ENCODE assay signal across 9 cellular contexts in genomic region chr7:137992042-137992737, GRCh38. TPM values are rescaled to one million over a fixed set of nuclear protein-coding genes. Genes with fewer than 3 reads are reported as not detected.
A peak's percentile ranks its signal among the peaks of the same experiment; 100 is the strongest.
DNase-seq lines count a peak whose midpoint lies in the region; ATAC-seq and TF ChIP-seq lines count a peak whose summit lies in the region.
"Had no signal": no experiment of that assay in that cellular context is flagged by ENCODE, and none has a peak within 500 bp of the region (broad histone marks: within the 10 kb centered on the region; RNA-seq: fewer than 3 reads in every experiment).

No MANE protein-coding gene starts in this region.

- H3K27me3 ChIP-seq in HUES48 (ENCODE audit: control insufficient read depth, insufficient read depth, low read length) (no peaks in the 10 kb centered on the region), adrenal gland (no peaks in the 10 kb centered on the region), right atrium auricular region (no peaks in the 10 kb centered on the region), smooth muscle cell (ENCODE audit: low read depth) (no peaks in the 10 kb centered on the region)

- 0 out of 2 replicates have a peak overlapping the region, but pooled peaks have one; percentile 25 for H3K9ac ChIP-seq in HUES48 (ENCODE audit: low read depth, low read length)
- peak overlapping the region; percentile 79 for H3K9ac ChIP-seq in smooth muscle cell (ENCODE audit: low read depth)

- H2AFZ ChIP-seq in smooth muscle cell (ENCODE audit: low read depth) = no peak overlapping the region

- H3K4me3 ChIP-seq in HUES48 (ENCODE audit: low read depth, low read length) (no peak overlapping the region), adrenal gland (no peak overlapping the region), right atrium auricular region (no peak overlapping the region), smooth muscle cell (no peak overlapping the region)

- H3K4me2 ChIP-seq in smooth muscle cell = peak overlapping the region; percentile 73

- H3F3A ChIP-seq in smooth muscle cell (ENCODE audit: low read depth) = peaks cover 50% of the 10 kb centered on the region

- peak in 1 of 2 donors; percentile 9 for TF ChIP-seq POLR2A in adrenal gland (IDR thresholded peaks at IDR 0.05)

- peak overlapping the region; percentile 2 for H3K27ac ChIP-seq in HUES48 (ENCODE audit: low read depth, low read length)
- peak overlapping the region; percentile 34 to 91 (median 75) for H3K27ac ChIP-seq in adrenal gland
- H3K27ac ChIP-seq in right atrium auricular region = peak overlapping the region; percentile 72 to 84
- H3K27ac ChIP-seq in smooth muscle cell (ENCODE audit: low read depth) = peak overlapping the region; percentile 97

- peak in 2 of 7 donors; percentile 46 to 47 for DNase-seq in adrenal gland
- no peak for DNase-seq in right atrium auricular region (ENCODE audit: low spot score)
- DNase-seq in smooth muscle cell (lab: John Stamatoyannopoulos, UW; ENCODE audit: unreplicated experiment) = no peak
- DNase-seq in activated gamma-delta T cell (lab: John Stamatoyannopoulos, UW) = no peak
- DNase-seq in DMS153 treated with DMSO at 0.1 percent for 48 hours (lab: John Stamatoyannopoulos, UW; ENCODE audit: unreplicated experiment) = no peak
- DNase-seq in RKO (ENCODE audit: low spot score) = no peak
- DNase-seq: occipital lobe had no signal

- 53 to 62% (median 58%) methylated on average over 7 of the region's 7 CpGs for WGBS in adrenal gland, 4 donors
- WGBS in smooth muscle cell (ENCODE audit: low lambda C conversion rate) = 25% methylated on average over 7 of the region's 7 CpGs

- no peaks in the 10 kb centered on the region for H3K9me3 ChIP-seq in HUES48 (ENCODE audit: control insufficient read depth, insufficient read depth, low read length)
- no peaks in the 10 kb centered on the region for H3K9me3 ChIP-seq in adrenal gland (replicated peaks in 1 of 3)
- no peaks in the 10 kb centered on the region for H3K9me3 ChIP-seq in right atrium auricular region
- no peaks in the 10 kb centered on the region for H3K9me3 ChIP-seq in smooth muscle cell (replicated peaks; ENCODE audit: low read depth)

- intact Hi-C loops in adrenal gland (cut with DNase I) = no loop called here

- peaks cover 69% of the 10 kb centered on the region for H3K79me2 ChIP-seq in smooth muscle cell (ENCODE audit: low read depth)

- H3K36me3 ChIP-seq in HUES48 (ENCODE audit: control insufficient read depth, insufficient read depth, low read length) (peaks cover 13% of the 10 kb centered on the region; the same call in 1 of the 2 replicates), adrenal gland (replicated peaks in 1 of 2) (no peaks in the 10 kb centered on the region), right atrium auricular region (no peaks in the 10 kb centered on the region), smooth muscle cell (ENCODE audit: low read depth) (no peaks in the 10 kb centered on the region)

- ATAC-seq in GM19467 (IDR thresholded peaks at IDR 0.05; ENCODE audit: unreplicated experiment) = no peak

- TF ChIP-seq CTCF in adrenal gland (IDR thresholded peaks at IDR 0.05) (no peak), right atrium auricular region (IDR thresholded peaks at IDR 0.05) (no peak), smooth muscle cell (IDR thresholded peaks at IDR 0.05; ENCODE audit: borderline replicate concordance, insufficient read depth, poor library complexity, severe bottlenecking) (no peak)

- peaks cover 88% of the 10 kb centered on the region for H4K20me1 ChIP-seq in smooth muscle cell (ENCODE audit: low read depth)

- peaks cover 18% of the 10 kb centered on the region; the same call in 1 of the 2 replicates for H3K4me1 ChIP-seq in HUES48 (ENCODE audit: control insufficient read depth, insufficient read depth, low read length)
- peaks cover 67 to 98% of the 10 kb centered on the region in 2 donors for H3K4me1 ChIP-seq in adrenal gland (replicated peaks in 1 of 2)
- peaks cover 0 to 98% of the 10 kb centered on the region in 2 donors for H3K4me1 ChIP-seq in right atrium auricular region
- H3K4me1 ChIP-seq in smooth muscle cell (ENCODE audit: low read depth) = peaks cover 37% of the 10 kb centered on the region

RNA-seq across cellular contexts. Expression of gene CREB3L2, which starts 9.7 kb away (rescaled TPM):
- total RNA-seq in adrenal gland = 100 to 1,000 TPM in 4 of 8 donors, 10 to 100 TPM in 4; 44.0 to 169 (median 102) TPM
- polyA plus RNA-seq in adrenal gland = 10 to 100 TPM; 11.4 to 71.1 (median 13.1) TPM
- total RNA-seq in right atrium auricular region = 10 to 100 TPM; 25.6 to 39.6 TPM
- total RNA-seq in smooth muscle cell = 46.4 and 69.1 TPM in 2 replicates
- polyA plus RNA-seq in smooth muscle cell = 27.4 and 37.6 TPM in 2 replicates

Comparison
In these comparisons a context has a peak if more than half of its experiments do, and no peak if none do; other contexts are left out.
1. H3K27ac ChIP-seq: peak in every context shown above with its lines; median percentile 97 in smooth muscle cell; 78 in right atrium auricular region; 75 in adrenal gland; 2 in HUES48.